In genomic region chr2:86703704-86704370, GRCh38 we compare ENCODE assay signal across 1 cellular context.
TF ChIP-seq lines count a peak whose summit lies in the region.

No MANE protein-coding gene starts in this region.

TF ChIP-seq in HCT116, 20 proteins besides CTCF, POLR2A, EP300 and RAD21 (continued from another document):
- TF ChIP-seq ZBTB33 (IDR thresholded peaks at IDR 0.05; ENCODE audit: extremely low read depth, insufficient replicate concordance, low read length) (no peak), YY1 (IDR thresholded peaks at IDR 0.05; ENCODE audit: extremely low read depth, insufficient replicate concordance, low read depth, low read length) (no peak), JUND (IDR thresholded peaks at IDR 0.05) (peak; percentile 30), ZNF274 (IDR thresholded peaks at IDR 0.05; ENCODE audit: low read depth, low read length) (no peak), FOSL1 (IDR thresholded peaks at IDR 0.05; ENCODE audit: low read depth) (no peak), CBX3 (IDR thresholded peaks at IDR 0.05; ENCODE audit: low read depth) (peak; percentile 77), SIN3A (IDR thresholded peaks at IDR 0.05; ENCODE audit: low read depth) (peak; percentile 64), EGR1 (IDR thresholded peaks at IDR 0.05; ENCODE audit: low read depth) (no peak), SRF (IDR thresholded peaks at IDR 0.05; ENCODE audit: low read depth) (no peak), EZH2 (IDR thresholded peaks at IDR 0.05) (no peak)
